8 cellular contexts compared by ENCODE assay signal in genomic region chr12:46664771-46665287, GRCh38.
DNase-seq lines count a peak whose midpoint lies in the region; ATAC-seq, FAIRE-seq and TF ChIP-seq lines count a peak whose summit lies in the region.

No MANE protein-coding gene starts in this region.

- 36 to 39% methylated on average over 3 of the region's 3 CpGs for WGBS in pancreas, 2 donors
- no CpG with 5 or more reads among the region's 3 CpGs for WGBS in neuronal stem cell (ENCODE audit: extremely low coverage in 2 of 2, insufficient read length in 2 of 2, insufficient replicate concordance in 1 of 2), 2 donors

- H3K27me3 ChIP-seq in pancreas (no peaks in the 10 kb centered on the region), neuronal stem cell (ENCODE audit: control insufficient read depth in 3 of 3, insufficient read depth in 3 of 3, low read depth in 1 of 3, low read length in 3 of 3) (peaks cover 0 to 3% (median 2%) of the 10 kb centered on the region in 3 experiments)
- H3K27me3 ChIP-seq in CD4-positive, alpha-beta T cell (ENCODE audit: control insufficient read depth, insufficient read depth, low read length): no peaks in the 10 kb centered on the region

- no peak overlapping the region for H3K23ac ChIP-seq in neuronal stem cell (ENCODE audit: low read depth, low read length, poor library complexity)

- CTCF ChIA-PET in CD4-positive, alpha-beta T cell (lab: Charles Lee): interaction anchor here (0.9 kb wide), 1 partner anchor 28 kb away, joined by 3 read pairs; no protein-coding TSS in a partner anchor

- intact Hi-C loops in pancreas (cut with DNase I): loop anchor here in 1 of 3 donors (10.0 kb wide), 1 partner anchor 320 kb away; no protein-coding TSS in a partner anchor
- intact Hi-C loops in CD4-positive, alpha-beta T cell (cut with DNase I, micrococcal nuclease): loop anchor here (5.0 kb wide), 3 partner anchors 293 to 513 kb away; partner anchors contain the start of gene SLC38A2 (in 2 of the 2)

- H3K4ac ChIP-seq in neuronal stem cell (ENCODE audit: low read length): no peak overlapping the region

- no peak overlapping the region for H3K27ac Mint-ChIP-seq in CD4-positive, alpha-beta T cell

- H2AFZ ChIP-seq in neuronal stem cell (ENCODE audit: low read length): no peak overlapping the region

- no peaks in the 10 kb centered on the region for H3K4me1 ChIP-seq in pancreas
- peaks cover 2 to 3% of the 10 kb centered on the region in 2 donors for H3K4me1 ChIP-seq in neuronal stem cell (ENCODE audit: control insufficient read depth in 2 of 2, insufficient read depth in 1 of 2, low read depth in 1 of 2, low read length in 2 of 2)

- no peak overlapping the region for H3K4me2 ChIP-seq in neuronal stem cell (ENCODE audit: insufficient read depth, low read length, poor library complexity, severe bottlenecking)

- H3K9ac ChIP-seq in neuronal stem cell (ENCODE audit: low read depth, low read length, poor library complexity): no peak overlapping the region

- DNase-seq in EL: peak; percentile 88
- peak; percentile 40 for DNase-seq in NCI-H2029 (lab: John Stamatoyannopoulos, UW)
- DNase-seq in astrocyte of the hippocampus (ENCODE audit: low read depth, low spot score): peak; percentile 78
- no peak for DNase-seq in pancreas
- DNase-seq in CD4-positive, alpha-beta T cell: no peak
- DNase-seq in iPS-NIHi7 (ENCODE audit: extremely low spot score): no peak
- no peak for DNase-seq in neuronal stem cell (ENCODE audit: low spot score)

- no peaks in the 10 kb centered on the region for H3K27me3 Mint-ChIP-seq in CD4-positive, alpha-beta T cell

- no peaks in the 10 kb centered on the region for H3K9me3 Mint-ChIP-seq in CD4-positive, alpha-beta T cell

- H3K4me3 Mint-ChIP-seq in CD4-positive, alpha-beta T cell: no peak overlapping the region

- H3K36me3 ChIP-seq in pancreas (no peaks in the 10 kb centered on the region), neuronal stem cell (replicated peaks in 1 of 2; ENCODE audit: control insufficient read depth in 2 of 2, insufficient read depth in 2 of 2, low read length in 2 of 2) (no peaks in the 10 kb centered on the region)

- no peak overlapping the region for H3K18ac ChIP-seq in neuronal stem cell (ENCODE audit: low read length)

- no peak for FAIRE-seq in pancreas (lab: Jason Lieb, UNC)

- H3K79me1 ChIP-seq in neuronal stem cell (ENCODE audit: low read depth, low read length): no peaks in the 10 kb centered on the region

- no peak overlapping the region for H2BK15ac ChIP-seq in neuronal stem cell (ENCODE audit: low read length)

- no peak overlapping the region for H2AK5ac ChIP-seq in neuronal stem cell (ENCODE audit: low read depth, low read length)

- no peak overlapping the region for H2BK120ac ChIP-seq in neuronal stem cell (ENCODE audit: low read depth, low read length)

- H3K36me3 Mint-ChIP-seq in CD4-positive, alpha-beta T cell (ENCODE audit: low read depth): no peaks in the 10 kb centered on the region

- TF ChIP-seq CTCF in pancreas (IDR thresholded peaks at IDR 0.05): no peak
- no peak for TF ChIP-seq CTCF in CD4-positive, alpha-beta T cell (IDR thresholded peaks at IDR 0.05)

- POLR2A ChIA-PET in CD4-positive, alpha-beta T cell (lab: Charles Lee): no interaction called here

- H3K27ac ChIP-seq in pancreas (no peak overlapping the region), neuronal stem cell (replicated peaks; ENCODE audit: low read length) (no peak overlapping the region)
- no peak overlapping the region for H3K27ac ChIP-seq in CD4-positive, alpha-beta T cell (ENCODE audit: low read depth, low read length)

- no peak overlapping the region for H3K14ac ChIP-seq in neuronal stem cell (ENCODE audit: low read length)

- H3K9me3 ChIP-seq in pancreas (no peaks in the 10 kb centered on the region), neuronal stem cell (replicated peaks in 1 of 2; ENCODE audit: control insufficient read depth in 2 of 2, insufficient read depth in 1 of 2, low read depth in 1 of 2, low read length in 2 of 2) (no peaks in the 10 kb centered on the region)
- no peaks in the 10 kb centered on the region for H3K9me3 ChIP-seq in CD4-positive, alpha-beta T cell (ENCODE audit: control insufficient read depth, low read length)

- peak; percentile 66 for ATAC-seq in GM21786 (IDR thresholded peaks at IDR 0.05; ENCODE audit: unreplicated experiment)
- peak; percentile 40 to 87 (median 60) for ATAC-seq in pancreas
- ATAC-seq in CD4-positive, alpha-beta T cell (ENCODE audit: poor library complexity): no peak

- H2BK5ac ChIP-seq in neuronal stem cell (ENCODE audit: low read length): no peak overlapping the region

- H2BK12ac ChIP-seq in neuronal stem cell (ENCODE audit: low read length): no peak overlapping the region

- H3K4me3 ChIP-seq in pancreas: no peak overlapping the region
- H3K4me3 ChIP-seq in neuronal stem cell (ENCODE audit: low read length in 2 of 2): no peak overlapping the region

- peaks cover 22% of the 10 kb centered on the region for H3K4me1 Mint-ChIP-seq in CD4-positive, alpha-beta T cell (ENCODE audit: low read depth)

- H4K8ac ChIP-seq in neuronal stem cell (ENCODE audit: low read depth, low read length): no peak overlapping the region

- no peak overlapping the region for H4K91ac ChIP-seq in neuronal stem cell (ENCODE audit: low read depth, low read length, poor library complexity)

Comparison
In these comparisons a context has a peak if more than half of its experiments do, and no peak if none do; other contexts are left out.
1. DNase-seq: peak in EL (single experiment), NCI-H2029 (single experiment) and astrocyte of the hippocampus (single experiment); none in pancreas (0 of 6), CD4-positive, alpha-beta T cell (0 of 10), iPS-NIHi7 (single experiment) and neuronal stem cell (single experiment).